27 cellular contexts compared by ENCODE assay signal in genomic region chr10:71273506-71273905, GRCh38.
"Had no signal": no experiment of that assay in that cellular context is flagged by ENCODE, and none has a peak within 500 bp of the region (broad histone marks: within the 10 kb centered on the region; RNA-seq: fewer than 3 reads in every experiment).

No MANE protein-coding gene starts in this region.

- H3K27me3 Mint-ChIP-seq: activated CD4-positive, alpha-beta T cell treated with anti-CD3 and anti-CD28 coated beads, Interleukin-2, amount 10 ng/mL, durations not matched to agents 24 days and 14 days had no signal

- H3K27me3 ChIP-seq: adrenal gland, body of pancreas, Peyer's patch had no signal

- H3K4me1 Mint-ChIP-seq: activated B cell treated with CpG ODN at 0.5 μM for 24 hours had no signal

- H3K4me3 ChIP-seq: adrenal gland, body of pancreas, K562, Peyer's patch had no signal

- H3K27ac ChIP-seq: adrenal gland, body of pancreas, Peyer's patch had no signal

- ATAC-seq: activated T-cell treated with anti-CD3 and anti-CD28 coated beads, Interleukin-2, amount 50 U/mL, for 72 hours; body of pancreas; K562 had no signal

- H3K9me3 ChIP-seq: adrenal gland, body of pancreas, Peyer's patch had no signal

- H3K36me3 ChIP-seq: adrenal gland, Peyer's patch had no signal

- H3K27ac Mint-ChIP-seq: activated B cell treated with CpG ODN at 0.5 μM for 24 hours; activated CD4-positive, alpha-beta T cell treated with anti-CD3 and anti-CD28 coated beads, Interleukin-2, amount 10 ng/mL, durations not matched to agents 24 days and 14 days; activated naive CD8-positive, alpha-beta T cell treated with anti-CD3 and anti-CD28 coated beads, Interleukin-2, amount 10 ng/mL, durations not matched to agents 7 days and 5 days; activated T-cell treated with anti-CD3 and anti-CD28 coated beads, Interleukin-2, amount 50 U/mL, for 72 hours; activated T-helper 2 cell treated with anti-CD3 and anti-CD28 coated beads, Interferon-gamma antibody, Interleukin-2, Interleukin-4, amounts not matched to agents 10 μg/mL and 5 μg/mL and 100 μg/mL, durations not matched to agents 14 hours and 24 hours and 36 hours; T-helper 1 cell treated with Interleukin-12 subunit alpha and Interleukin-12 subunit beta and Interleukin-4 antibody, amounts not matched to agents 30 μg/mL and 1 μg/mL, for 36 hours had no signal

- DNase-seq: activated B cell treated with CpG ODN at 0.5 μM for 24 hours; activated CD4-positive, alpha-beta T cell treated with anti-CD3 and anti-CD28 coated beads for 1 hour; activated CD4-positive, alpha-beta T cell treated with anti-CD3 and anti-CD28 coated beads, Interleukin-2, amount 10 ng/mL, durations not matched to agents 24 days and 14 days; activated CD4-positive, alpha-beta T cell treated with anti-CD3 and anti-CD28 coated beads, Interleukin-2, amount 50 U/mL, for 48 hours; activated gamma-delta T cell treated with Interleukin-2 at 50 U/mL for 16 hours; activated naive CD4-positive, alpha-beta T cell treated with anti-CD3 and anti-CD28 coated beads, Interleukin-2, amount 50 U/mL, for 16 hours; activated naive CD8-positive, alpha-beta T cell treated with anti-CD3 and anti-CD28 coated beads, Interleukin-2, amount 10 ng/mL, durations not matched to agents 7 days and 5 days; activated T-cell treated with anti-CD3 and anti-CD28 coated beads for 4 hours; activated T-cell treated with anti-CD3 and anti-CD28 coated beads, Interleukin-2, amount 50 U/mL, for 72 hours; adrenal gland; aorta; body of pancreas; Karpas-422; MM.1S; NCI-H1105; NCI-H1436; NCI-H1694 treated with DMSO at 0.1 percent for 48 hours; NCI-H2029 treated with DMSO at 0.1 percent for 48 hours; NCI-H446; NCI-H524; Peyer's patch; SHP77 treated with DMSO at 0.1 percent for 48 hours; T-helper 9 cell had no signal

- H3K4me3 Mint-ChIP-seq: activated B cell treated with CpG ODN at 0.5 μM for 24 hours; activated CD4-positive, alpha-beta T cell treated with anti-CD3 and anti-CD28 coated beads, Interleukin-2, amount 10 ng/mL, durations not matched to agents 24 days and 14 days; activated naive CD8-positive, alpha-beta T cell treated with anti-CD3 and anti-CD28 coated beads, Interleukin-2, amount 10 ng/mL, durations not matched to agents 7 days and 5 days; activated T-cell treated with anti-CD3 and anti-CD28 coated beads, Interleukin-2, amount 50 U/mL, for 72 hours; T-helper 1 cell treated with Interleukin-12 subunit alpha and Interleukin-12 subunit beta and Interleukin-4 antibody, amounts not matched to agents 30 μg/mL and 1 μg/mL, for 36 hours had no signal

- FAIRE-seq: bronchial epithelial cell, K562 had no signal

- H3K36me3 Mint-ChIP-seq: activated naive CD8-positive, alpha-beta T cell treated with anti-CD3 and anti-CD28 coated beads, Interleukin-2, amount 10 ng/mL, durations not matched to agents 7 days and 5 days had no signal

- H3K9me3 Mint-ChIP-seq: activated B cell treated with CpG ODN at 0.5 μM for 24 hours; activated CD4-positive, alpha-beta T cell treated with anti-CD3 and anti-CD28 coated beads, Interleukin-2, amount 10 ng/mL, durations not matched to agents 24 days and 14 days; activated naive CD8-positive, alpha-beta T cell treated with anti-CD3 and anti-CD28 coated beads, Interleukin-2, amount 10 ng/mL, durations not matched to agents 7 days and 5 days; activated T-cell treated with anti-CD3 and anti-CD28 coated beads, Interleukin-2, amount 50 U/mL, for 72 hours; activated T-helper 2 cell treated with anti-CD3 and anti-CD28 coated beads, Interferon-gamma antibody, Interleukin-2, Interleukin-4, amounts not matched to agents 10 μg/mL and 5 μg/mL and 100 μg/mL, durations not matched to agents 14 hours and 24 hours and 36 hours; T-helper 1 cell treated with Interleukin-12 subunit alpha and Interleukin-12 subunit beta and Interleukin-4 antibody, amounts not matched to agents 30 μg/mL and 1 μg/mL, for 36 hours had no signal
